Comparison of ENCODE assay signal across 8 cellular contexts in genomic region chr3:51941798-51942602, GRCh38. TPM values are rescaled to one million over a fixed set of nuclear protein-coding genes. Genes with fewer than 3 reads are reported as not detected.
DNase-seq lines count a peak whose midpoint lies in the region; ATAC-seq and TF ChIP-seq lines count a peak whose summit lies in the region.

TSS of gene PARP3 (plus strand) at chr3:51942363. CDS start at chr3:51943356, 993 bp downstream.
A gene with protein sequence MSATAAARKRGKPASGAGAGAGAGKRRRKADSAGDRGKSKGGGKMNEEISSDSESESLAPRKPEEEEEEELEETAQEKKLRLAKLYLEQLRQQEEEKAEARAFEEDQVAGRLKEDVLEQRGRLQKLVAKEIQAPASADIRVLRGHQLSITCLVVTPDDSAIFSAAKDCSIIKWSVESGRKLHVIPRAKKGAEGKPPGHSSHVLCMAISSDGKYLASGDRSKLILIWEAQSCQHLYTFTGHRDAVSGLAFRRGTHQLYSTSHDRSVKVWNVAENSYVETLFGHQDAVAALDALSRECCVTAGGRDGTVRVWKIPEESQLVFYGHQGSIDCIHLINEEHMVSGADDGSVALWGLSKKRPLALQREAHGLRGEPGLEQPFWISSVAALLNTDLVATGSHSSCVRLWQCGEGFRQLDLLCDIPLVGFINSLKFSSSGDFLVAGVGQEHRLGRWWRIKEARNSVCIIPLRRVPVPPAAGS (minus strand): TSS chr3:51941904. CDS start chr3:51941867, 37 bp downstream.

- H3K4me3 ChIP-seq in upper lobe of left lung, result peak within 1 kb of the TSS; percentile 61 to 91 (median 79)

- TF ChIP-seq POLR2A in upper lobe of left lung (IDR thresholded peaks at IDR 0.05), result peak in 3 of 4 donors; percentile 37 to 81 (median 80)

- TF ChIP-seq EP300 in upper lobe of left lung (IDR thresholded peaks at IDR 0.05), result no peak

- peak; percentile 82 for DNase-seq in NCI-H1417 treated with DMSO at 0.1 percent for 48 hours (lab: John Stamatoyannopoulos, UW)
- DNase-seq in T follicular helper cell (ENCODE audit: low read depth), result peak; percentile 99
- peak; percentile 99 for DNase-seq in cardiac septum (ENCODE audit: low spot score)
- DNase-seq in pons (ENCODE audit: low spot score), result peak; percentile 100
- peak; percentile 99 to 100 for DNase-seq in upper lobe of left lung

- ATAC-seq in HG02763 (IDR thresholded peaks at IDR 0.05; ENCODE audit: unreplicated experiment), result peak; percentile 87
- ATAC-seq in upper lobe of left lung (ENCODE audit: low FRiP score in 2 of 2), result peak; percentile 96 to 97

- TF ChIP-seq CTCF in GM12873 (IDR thresholded peaks at IDR 0.05; ENCODE audit: insufficient read depth, low read depth, low read length, missing control alignments) (peak; percentile 98), upper lobe of left lung (IDR thresholded peaks at IDR 0.05) (peak; percentile 97 to 100 (median 100))

- peaks cover 6 to 33% (median 15%) of the 10 kb centered on the region in 4 donors for H3K36me3 ChIP-seq in upper lobe of left lung

- no peaks in the 10 kb centered on the region for H3K9me3 ChIP-seq in upper lobe of left lung

- no peaks in the 10 kb centered on the region for H3K27me3 ChIP-seq in upper lobe of left lung

- 1% methylated on average over 63 to 67 of the region's 67 CpGs for WGBS in adipose tissue, 3 donors
- 1 to 3% methylated on average over 20 to 33 of the region's 67 CpGs for WGBS in upper lobe of left lung, 2 donors

- intact Hi-C loops in cardiac septum (cut with DNase I), result loop anchor here (1.0 to 5.0 kb wide), 4 partner anchors 32 to 200 kb away; partner anchors contain the start of genes ABHD14B and RPL29

- H3K4me1 ChIP-seq in upper lobe of left lung, result peaks cover 28 to 36% (median 31%) of the 10 kb centered on the region in 4 donors

- H3K27ac ChIP-seq in adipose tissue (ENCODE audit: low read depth, low read length) (peak within 1 kb of the TSS; percentile 89), upper lobe of left lung (peak within 1 kb of the TSS; percentile 90 to 94 (median 93))

RNA-seq across cellular contexts. Expression of gene PARP3, which starts in this region (rescaled TPM):
- polyA plus RNA-seq in adipose tissue, result 10 to 100 TPM in 2 of 3 donors, 1 to 10 TPM in 1; 5.0 to 25.5 (median 19.6) TPM
- 15.2 TPM for total RNA-seq in cardiac septum
- total RNA-seq in upper lobe of left lung, result 10 to 100 TPM; 23.0 to 80.7 (median 35.7) TPM

RNA-seq across cellular contexts. Expression of the second gene that starts in this region (rescaled TPM):
- polyA plus RNA-seq in adipose tissue, result 10 to 100 TPM; 16.5 to 35.7 (median 18.0) TPM
- 9.7 TPM for total RNA-seq in cardiac septum
- total RNA-seq in upper lobe of left lung, result 10 to 100 TPM; 10.7 to 30.4 (median 19.8) TPM

Comparison
In these comparisons a context has a peak if more than half of its experiments do, and no peak if none do; other contexts are left out.
1. Peak in every context shown above with its lines: DNase-seq, ATAC-seq, H3K4me3 ChIP-seq and H3K27ac ChIP-seq.